Comparison of ENCODE assay signal across 29 cellular contexts in the genomic region with DNA sequence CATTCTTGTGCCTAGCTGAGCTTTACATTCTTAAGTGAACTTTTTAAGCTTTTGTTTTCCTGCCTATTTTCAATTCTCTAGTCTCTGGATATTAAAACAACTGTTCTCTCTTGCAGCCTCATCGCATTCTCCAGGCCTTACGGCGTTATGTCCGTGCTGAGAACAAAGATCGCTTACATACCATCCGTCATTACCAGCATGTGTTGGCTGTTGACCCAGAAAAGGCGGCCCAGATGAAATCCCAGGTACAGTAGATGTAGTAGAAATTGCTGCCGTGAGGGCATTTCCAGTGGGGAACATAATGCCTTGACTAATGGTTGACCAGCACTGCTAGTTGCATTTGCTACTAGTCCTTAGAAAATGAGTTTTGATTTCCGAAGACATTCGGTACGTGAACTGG. TPM values are rescaled to one million over a fixed set of nuclear protein-coding genes. Genes with fewer than 3 reads are reported as not detected.
"Had no signal": no experiment of that assay in that cellular context is flagged by ENCODE, and none has a peak within 500 bp of the region (broad histone marks: within the 10 kb centered on the region; RNA-seq: fewer than 3 reads in every experiment).

No MANE protein-coding gene starts in this region.

- H3K27me3 Mint-ChIP-seq: activated CD8-positive, alpha-beta memory T cell treated with anti-CD3 and anti-CD28 coated beads, Interleukin-2, amount 10 ng/mL, durations not matched to agents 7 days and 5 days; activated naive CD8-positive, alpha-beta T cell treated with anti-CD3 and anti-CD28 coated beads, Interleukin-2, amount 50 U/mL, for 24 hours; brain; central memory CD8-positive, alpha-beta T cell; T-helper 17 cell had no signal

- H3K27me3 ChIP-seq: ascending aorta had no signal

- H3K27ac Mint-ChIP-seq: activated CD8-positive, alpha-beta memory T cell treated with anti-CD3 and anti-CD28 coated beads, Interleukin-2, amount 10 ng/mL, durations not matched to agents 7 days and 5 days; activated naive CD4-positive, alpha-beta T cell treated with anti-CD3 and anti-CD28 coated beads, Interleukin-2, amount 50 U/mL, for 72 hours; activated naive CD8-positive, alpha-beta T cell treated with anti-CD3 and anti-CD28 coated beads, Interleukin-2, amount 50 U/mL, for 24 hours; T-helper 17 cell had no signal

- H3K27ac ChIP-seq: ascending aorta had no signal

- H3K4me3 Mint-ChIP-seq: activated CD8-positive, alpha-beta memory T cell treated with anti-CD3 and anti-CD28 coated beads, Interleukin-2, amount 10 ng/mL, durations not matched to agents 7 days and 5 days; activated naive CD8-positive, alpha-beta T cell treated with anti-CD3 and anti-CD28 coated beads, Interleukin-2, amount 50 U/mL, for 24 hours; activated T-cell treated with anti-CD3 and anti-CD28 coated beads, Interleukin-2, amount 50 U/mL, for 4 hours; brain; central memory CD8-positive, alpha-beta T cell; T-helper 17 cell; WTC11 had no signal

- H3K4me3 ChIP-seq: ascending aorta had no signal

- H3K9me3 ChIP-seq: ascending aorta had no signal

- H3K4me1 Mint-ChIP-seq: activated CD8-positive, alpha-beta memory T cell treated with anti-CD3 and anti-CD28 coated beads, Interleukin-2, amount 10 ng/mL, durations not matched to agents 7 days and 5 days; central memory CD8-positive, alpha-beta T cell; WTC11 had no signal

- ATAC-seq: activated CD8-positive, alpha-beta memory T cell treated with anti-CD3 and anti-CD28 coated beads, Interleukin-2, amount 10 ng/mL, durations not matched to agents 7 days and 5 days; activated naive CD4-positive, alpha-beta T cell treated with anti-CD3 and anti-CD28 coated beads, Interleukin-2, amount 50 U/mL, for 72 hours; activated naive CD8-positive, alpha-beta T cell treated with anti-CD3 and anti-CD28 coated beads, Interleukin-2, amount 50 U/mL, for 24 hours; activated T-cell treated with anti-CD3 and anti-CD28 coated beads, Interleukin-2, amount 50 U/mL, for 4 hours; PC-3; T-helper 17 cell; WTC11 had no signal

- DNase-seq: activated CD4-positive, alpha-beta T cell treated with anti-CD3 and anti-CD28 coated beads for 48 hours; activated CD4-positive, alpha-beta T cell treated with anti-CD3 and anti-CD28 coated beads, Interleukin-2, amount 50 U/mL, for 48 hours; activated CD4-positive, CD25-positive, alpha-beta regulatory T cell treated with anti-CD3 and anti-CD28 coated beads, Interleukin-2, amount 50 U/mL, for 72 hours; activated CD8-positive, alpha-beta memory T cell treated with anti-CD3 and anti-CD28 coated beads, Interleukin-2, amount 10 ng/mL, durations not matched to agents 7 days and 5 days; activated effector memory CD4-positive, alpha-beta T cell treated with anti-CD3 and anti-CD28 coated beads, Interleukin-2, amount 50 U/mL, for 16 hours; activated naive CD4-positive, alpha-beta T cell treated with Interleukin-2 at 50 U/mL for 16 hours; activated naive CD8-positive, alpha-beta T cell treated with anti-CD3 and anti-CD28 coated beads, Interleukin-2, amount 50 U/mL, for 24 hours; activated T-cell treated with anti-CD3 and anti-CD28 coated beads, Interleukin-2, amount 50 U/mL, for 4 hours; amniotic stem cell; Kasumi-1; KBM-7; NCI-H1105 treated with DMSO at 0.1 percent for 48 hours; NCI-H1436 treated with DMSO at 0.1 percent for 48 hours; NCI-H187; NCI-H2081; NCI-H2171; NCI-H2227 treated with DMSO at 0.1 percent for 48 hours; NCI-H446 treated with DMSO at 0.1 percent for 48 hours; NCI-H526; NCI-H774; PC-3; SHP77 treated with DMSO at 0.1 percent for 48 hours; T-helper 17 cell; T-helper 9 cell had no signal

- H3K9me3 Mint-ChIP-seq: activated naive CD4-positive, alpha-beta T cell treated with anti-CD3 and anti-CD28 coated beads, Interleukin-2, amount 50 U/mL, for 72 hours; activated naive CD8-positive, alpha-beta T cell treated with anti-CD3 and anti-CD28 coated beads, Interleukin-2, amount 50 U/mL, for 24 hours; activated T-cell treated with anti-CD3 and anti-CD28 coated beads, Interleukin-2, amount 50 U/mL, for 4 hours; brain; central memory CD8-positive, alpha-beta T cell had no signal

- H3K36me3 Mint-ChIP-seq: activated CD8-positive, alpha-beta memory T cell treated with anti-CD3 and anti-CD28 coated beads, Interleukin-2, amount 10 ng/mL, durations not matched to agents 7 days and 5 days had no signal

RNA-seq across cellular contexts. Expression of gene ST14, which starts 29.7 kb away (rescaled TPM):
- total RNA-seq: activated CD8-positive, alpha-beta memory T cell treated with anti-CD3 and anti-CD28 coated beads, Interleukin-2, amount 10 ng/mL, durations not matched to agents 7 days and 5 days had no signal
